ENCODE assay signal across 25 cellular contexts in the genomic region with DNA sequence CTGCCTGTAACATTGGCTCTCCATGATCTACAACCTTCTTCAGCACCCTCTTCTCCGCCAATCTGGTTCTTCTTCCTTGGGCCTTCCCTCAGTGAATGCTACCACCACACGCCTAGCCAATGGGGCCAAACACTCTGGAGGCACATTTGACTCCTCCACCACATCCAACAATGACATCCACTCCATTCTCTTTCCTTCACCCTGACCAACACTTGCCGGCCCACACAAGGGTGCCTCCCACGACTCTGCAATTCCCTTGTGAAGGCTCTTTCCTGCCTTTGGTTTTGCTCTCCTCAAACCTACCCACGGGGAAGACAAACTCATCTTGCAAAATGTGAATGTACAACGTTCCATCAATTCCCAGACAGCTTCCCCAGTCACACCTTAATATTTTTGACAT.
"Had no signal": no experiment of that assay in that cellular context is flagged by ENCODE, and none has a peak within 500 bp of the region (broad histone marks: within the 10 kb centered on the region; RNA-seq: fewer than 3 reads in every experiment).

No MANE protein-coding gene starts in this region.

- ATAC-seq: activated T-helper 17 cell treated with anti-CD3 and anti-CD28 coated beads, Interleukin-2, amount 50 U/mL, for 72 hours; T-cell had no signal

- H3K27ac ChIP-seq: brain microvascular endothelial cell, SK-N-MC had no signal

- H3K4me3 ChIP-seq: SK-N-MC had no signal

- H3K36me3 ChIP-seq: brain microvascular endothelial cell had no signal

- H3K27me3 ChIP-seq: brain microvascular endothelial cell had no signal

- DNase-seq: activated CD4-positive, alpha-beta memory T cell treated with anti-CD3 and anti-CD28 coated beads, Interleukin-2, amount 10 ng/mL, durations not matched to agents 7 days and 5 days; activated CD4-positive, alpha-beta T cell treated with anti-CD3 and anti-CD28 coated beads for 36 hours; activated CD4-positive, alpha-beta T cell treated with anti-CD3 and anti-CD28 coated beads, Interleukin-2, amount 50 U/mL, for 1 hour; activated CD4-positive, CD25-positive, alpha-beta regulatory T cell; activated gamma-delta T cell; activated naive CD4-positive, alpha-beta T cell treated with anti-CD3 and anti-CD28 coated beads for 36 hours; activated T-cell treated with anti-CD3 and anti-CD28 coated beads for 4 hours; activated T-cell treated with anti-CD3 and anti-CD28 coated beads, Interleukin-2, amount 50 U/mL, for 48 hours; amygdala; brain microvascular endothelial cell; MM.1S; NCI-H1048; NCI-H1417; NCI-H1930; NCI-H2171 treated with DMSO at 0.1 percent for 48 hours; NCI-H345; NCI-H510A; NCI-H526 treated with DMSO at 0.1 percent for 48 hours; NCI-H82; T-cell; T-helper 2 cell; T1000 had no signal

- FAIRE-seq: TTC549 had no signal
